In genomic region chr4:152417648-152418047, GRCh38 we compare ENCODE assay signal across 27 cellular contexts.
"Had no signal": no experiment of that assay in that cellular context is flagged by ENCODE, and none has a peak within 500 bp of the region (broad histone marks: within the 10 kb centered on the region; RNA-seq: fewer than 3 reads in every experiment).

No MANE protein-coding gene starts in this region.

- H3K4me1 Mint-ChIP-seq: mesothelial cell of epicardium had no signal

- H3K36me3 ChIP-seq: left lung, lower lobe of right lung, ovary, right atrium auricular region, right lobe of liver, tibial nerve, upper lobe of left lung, vagina had no signal

- H2AFZ ChIP-seq: hepatocyte had no signal

- H3K4me3 ChIP-seq: hepatocyte, left lung, lower lobe of right lung, ovary, right atrium auricular region, right lobe of liver, smooth muscle cell, tibial nerve, upper lobe of left lung, vagina had no signal

- H3K27ac ChIP-seq: hepatocyte, left lung, lower lobe of right lung, ovary, right atrium auricular region, right lobe of liver, tibial nerve, upper lobe of left lung, vagina had no signal

- H3K9me3 ChIP-seq: left lung, lower lobe of right lung, ovary, right atrium auricular region, right lobe of liver, tibial nerve, upper lobe of left lung, vagina had no signal

- H3K36me3 Mint-ChIP-seq: mesothelial cell of epicardium; naive B cell; natural killer cell; stimulated activated memory B cell treated with anti-CD40 and anti-IgM and Interleukin-4, amounts not matched to agents 10 μg/mL and 1 μg/mL and 100 μg/mL, for 72 hours had no signal

- H3K27me3 Mint-ChIP-seq: naive B cell; progenitor cell of endocrine pancreas; stimulated activated memory B cell treated with anti-CD40 and anti-IgM and Interleukin-4, amounts not matched to agents 10 μg/mL and 1 μg/mL and 100 μg/mL, for 72 hours; stimulated activated naive CD8-positive, alpha-beta T cell treated with anti-CD3 and anti-CD28 coated beads, Interleukin-15, amount 100 ng/mL, for 72 hours had no signal

- H3K4me3 Mint-ChIP-seq: mesothelial cell of epicardium; naive B cell; natural killer cell; nephron progenitor cell; stimulated activated memory B cell treated with anti-CD40 and anti-IgM and Interleukin-4, amounts not matched to agents 10 μg/mL and 1 μg/mL and 100 μg/mL, for 72 hours; stimulated activated naive CD8-positive, alpha-beta T cell treated with anti-CD3 and anti-CD28 coated beads, Interleukin-15, amount 100 ng/mL, for 72 hours had no signal

- H3K4me1 ChIP-seq: left lung, lower lobe of right lung, right atrium auricular region, right lobe of liver, vagina had no signal

- H3K4me2 ChIP-seq: hepatocyte, smooth muscle cell had no signal

- H3K9me3 Mint-ChIP-seq: mesothelial cell of epicardium; naive B cell; natural killer cell; nephron progenitor cell; stimulated activated memory B cell treated with anti-CD40 and anti-IgM and Interleukin-4, amounts not matched to agents 10 μg/mL and 1 μg/mL and 100 μg/mL, for 72 hours; stimulated activated naive CD8-positive, alpha-beta T cell treated with anti-CD3 and anti-CD28 coated beads, Interleukin-15, amount 100 ng/mL, for 72 hours had no signal

- H3K27ac Mint-ChIP-seq: mesothelial cell of epicardium; natural killer cell; nephron progenitor cell; stimulated activated memory B cell treated with anti-CD40 and anti-IgM and Interleukin-4, amounts not matched to agents 10 μg/mL and 1 μg/mL and 100 μg/mL, for 72 hours had no signal

- ATAC-seq: left cardiac atrium; lower lobe of right lung; natural killer cell; right lobe of liver; stimulated activated memory B cell treated with anti-CD40 and anti-IgM and Interleukin-4, amounts not matched to agents 10 μg/mL and 1 μg/mL and 100 μg/mL, for 72 hours; stimulated activated naive CD8-positive, alpha-beta T cell treated with anti-CD3 and anti-CD28 coated beads, Interleukin-15, amount 100 ng/mL, for 72 hours had no signal

- DNase-seq: kidney glomerular epithelial cell; left cardiac atrium; left lung; lower lobe of right lung; mammary epithelial cell; mesenchymal stem cell; naive B cell; natural killer cell; nephron progenitor cell; ovary; stimulated activated CD4-positive, alpha-beta T cell treated with anti-CD3 and anti-CD28 coated beads, Interleukin-1b, Interleukin-23, amount 100 ng/mL, for 48 hours; stimulated activated CD4-positive, alpha-beta T cell treated with anti-CD3 and anti-CD28 coated beads, Interleukin-2, amount 100 ng/mL, for 48 hours; stimulated activated CD4-positive, alpha-beta T cell treated with anti-CD3 and anti-CD28 coated beads, Interleukin-4, amount 100 ng/mL, for 4 hours; stimulated activated CD8-positive, alpha-beta memory T cell treated with anti-CD3 and anti-CD28 coated beads, Interleukin-4, amount 100 ng/mL, for 48 hours; stimulated activated naive CD4-positive, alpha-beta T cell treated with Interleukin-2 at 50 U/mL for 16 hours; stimulated activated naive CD8-positive, alpha-beta T cell treated with anti-CD3 and anti-CD28 coated beads, Interleukin-15, amount 100 ng/mL, for 72 hours; substantia nigra; upper lobe of left lung had no signal

- H3K27me3 ChIP-seq: hepatocyte, left lung, ovary, right atrium auricular region, right lobe of liver, tibial nerve, upper lobe of left lung, vagina had no signal
